ENCODE assay signal across 8 cellular contexts in genomic region chr3:190862209-190863118, GRCh38. TPM values are rescaled to one million over a fixed set of nuclear protein-coding genes. Genes with fewer than 3 reads are reported as not detected.
DNase-seq lines count a peak whose midpoint lies in the region; ATAC-seq and TF ChIP-seq lines count a peak whose summit lies in the region.

Gene GMNC, minus strand, starts transcription at chr3:190862694. Its CDS starts 79 bp downstream, at chr3:190862615.

- no peak within 1 kb of the TSS for H3K27ac ChIP-seq in GM23338 (ENCODE audit: low read depth)
- no peak within 1 kb of the TSS for H3K27ac ChIP-seq in KMS-11

- H3K4me3 Mint-ChIP-seq in GM23338: peak within 1 kb of the TSS; percentile 86
- H3K4me3 Mint-ChIP-seq in activated CD8-positive, alpha-beta T cell treated with anti-CD3 and anti-CD28 coated beads, Interleukin-2, amount 10 ng/mL, durations not matched to agents 7 days and 5 days: peak within 1 kb of the TSS; percentile 45
- peak within 1 kb of the TSS; percentile 54 to 77 for H3K4me3 Mint-ChIP-seq in stimulated activated naive B cell treated with anti-CD40 and anti-IgM and Interleukin-4, amounts not matched to agents 10 μg/mL and 1 μg/mL and 100 μg/mL, for 72 hours

- peaks cover 19% of the 10 kb centered on the region for H3K4me1 Mint-ChIP-seq in GM23338
- peaks cover 3% of the 10 kb centered on the region for H3K4me1 Mint-ChIP-seq in activated CD8-positive, alpha-beta T cell treated with anti-CD3 and anti-CD28 coated beads, Interleukin-2, amount 10 ng/mL, durations not matched to agents 7 days and 5 days (ENCODE audit: low read depth)
- H3K4me1 Mint-ChIP-seq in stimulated activated naive B cell treated with anti-CD40 and anti-IgM and Interleukin-4, amounts not matched to agents 10 μg/mL and 1 μg/mL and 100 μg/mL, for 72 hours: peaks cover 6% of the 10 kb centered on the region in 2 donors

- TF ChIP-seq CTCF in GM12864 (IDR thresholded peaks at IDR 0.05; ENCODE audit: low read depth, low read length, missing control alignments) (no peak), GM23338 (conservative IDR thresholded peaks at IDR 0.05; ENCODE audit: low read depth in 2 of 2) (no peak), KMS-11 (conservative IDR thresholded peaks at IDR 0.05; ENCODE audit: low read depth, low read length) (no peak)

- H3K9me3 Mint-ChIP-seq in GM23338: no peaks in the 10 kb centered on the region
- H3K9me3 Mint-ChIP-seq in activated CD8-positive, alpha-beta T cell treated with anti-CD3 and anti-CD28 coated beads, Interleukin-2, amount 10 ng/mL, durations not matched to agents 7 days and 5 days (ENCODE audit: insufficient read depth): no peaks in the 10 kb centered on the region
- no peaks in the 10 kb centered on the region for H3K9me3 Mint-ChIP-seq in stimulated activated naive B cell treated with anti-CD40 and anti-IgM and Interleukin-4, amounts not matched to agents 10 μg/mL and 1 μg/mL and 100 μg/mL, for 72 hours

- H3K4me1 ChIP-seq in GM23338 (ENCODE audit: insufficient read depth): peaks cover 13% of the 10 kb centered on the region
- H3K4me1 ChIP-seq in KMS-11 (ENCODE audit: low read depth, poor library complexity, severe bottlenecking): peaks cover 5% of the 10 kb centered on the region

- H3K36me3 ChIP-seq in GM23338 (ENCODE audit: insufficient read depth) (no peaks in the 10 kb centered on the region), KMS-11 (ENCODE audit: insufficient read depth) (no peaks in the 10 kb centered on the region)

- H2AFZ ChIP-seq in GM23338 (peak within 1 kb of the TSS; percentile 100), KMS-11 (ENCODE audit: low read depth) (peak within 1 kb of the TSS; percentile 87)

- H3K79me2 ChIP-seq in GM23338 (replicated peaks; ENCODE audit: insufficient read depth) (no peaks in the 10 kb centered on the region), KMS-11 (ENCODE audit: insufficient read depth, low read depth) (no peaks in the 10 kb centered on the region)

- H3K9ac ChIP-seq in KMS-11: peak within 1 kb of the TSS; percentile 60

- no peaks in the 10 kb centered on the region for H3K36me3 Mint-ChIP-seq in GM23338 (ENCODE audit: low read depth)
- H3K36me3 Mint-ChIP-seq in activated CD8-positive, alpha-beta T cell treated with anti-CD3 and anti-CD28 coated beads, Interleukin-2, amount 10 ng/mL, durations not matched to agents 7 days and 5 days (ENCODE audit: low read depth): no peaks in the 10 kb centered on the region
- no peaks in the 10 kb centered on the region for H3K36me3 Mint-ChIP-seq in stimulated activated naive B cell treated with anti-CD40 and anti-IgM and Interleukin-4, amounts not matched to agents 10 μg/mL and 1 μg/mL and 100 μg/mL, for 72 hours

- CTCF ChIA-PET in activated CD8-positive, alpha-beta T cell treated with anti-CD3 and anti-CD28 coated beads, Interleukin-2, amount 10 ng/mL, durations not matched to agents 7 days and 5 days (lab: Charles Lee): no interaction called here

- ATAC-seq in GM23338: peak; percentile 97
- peak; percentile 93 for ATAC-seq in activated CD8-positive, alpha-beta T cell treated with anti-CD3 and anti-CD28 coated beads, Interleukin-2, amount 10 ng/mL, durations not matched to agents 7 days and 5 days
- peak; percentile 95 for ATAC-seq in esophagus mucosa
- peak; percentile 89 to 98 for ATAC-seq in stimulated activated naive B cell treated with anti-CD40 and anti-IgM and Interleukin-4, amounts not matched to agents 10 μg/mL and 1 μg/mL and 100 μg/mL, for 72 hours (replicated peaks)

- H3K4me2 ChIP-seq in GM23338 (peak within 1 kb of the TSS; percentile 88), KMS-11 (peak within 1 kb of the TSS; percentile 57)

- no peaks in the 10 kb centered on the region for H3K9me2 ChIP-seq in GM23338 (ENCODE audit: insufficient read depth)

- H4K20me1 ChIP-seq in GM23338 (replicated peaks; ENCODE audit: insufficient read depth): no peaks in the 10 kb centered on the region
- no peaks in the 10 kb centered on the region for H4K20me1 ChIP-seq in KMS-11 (ENCODE audit: insufficient read depth)

- H3K27me3 Mint-ChIP-seq in GM23338 (ENCODE audit: insufficient read depth, low read depth, poor library complexity): peaks cover 10% of the 10 kb centered on the region
- peaks cover 29% of the 10 kb centered on the region for H3K27me3 Mint-ChIP-seq in activated CD8-positive, alpha-beta T cell treated with anti-CD3 and anti-CD28 coated beads, Interleukin-2, amount 10 ng/mL, durations not matched to agents 7 days and 5 days (ENCODE audit: low read depth)
- peaks cover 39 to 50% of the 10 kb centered on the region in 2 donors for H3K27me3 Mint-ChIP-seq in stimulated activated naive B cell treated with anti-CD40 and anti-IgM and Interleukin-4, amounts not matched to agents 10 μg/mL and 1 μg/mL and 100 μg/mL, for 72 hours

- POLR2A ChIA-PET in activated CD8-positive, alpha-beta T cell treated with anti-CD3 and anti-CD28 coated beads, Interleukin-2, amount 10 ng/mL, durations not matched to agents 7 days and 5 days (lab: Charles Lee): no interaction called here

- H3K27me3 ChIP-seq in GM23338 (ENCODE audit: insufficient read depth) (peaks cover 52% of the 10 kb centered on the region), KMS-11 (ENCODE audit: insufficient read depth, low read depth) (no peaks in the 10 kb centered on the region)

- H3K4me3 ChIP-seq in GM12864 (ENCODE audit: low read depth, low read length) (peak within 1 kb of the TSS; percentile 11), GM23338 (peak within 1 kb of the TSS; percentile 84), KMS-11 (IDR thresholded peaks at IDR 0.05; ENCODE audit: insufficient read depth, low read depth, low read length) (no peak within 1 kb of the TSS)

- DNase-seq in GM12864 (ENCODE audit: low read depth): no peak
- DNase-seq in GM23338 (ENCODE audit: low spot score): peak; percentile 79
- peak; percentile 41 for DNase-seq in activated CD8-positive, alpha-beta T cell treated with anti-CD3 and anti-CD28 coated beads, Interleukin-2, amount 10 ng/mL, durations not matched to agents 7 days and 5 days
- DNase-seq in middle frontal gyrus (ENCODE audit: extremely low spot score, low spot score): peak; percentile 61
- peak; percentile 35 for DNase-seq in stimulated activated naive B cell treated with anti-CD40 and anti-IgM and Interleukin-4, amounts not matched to agents 10 μg/mL and 1 μg/mL and 100 μg/mL, for 72 hours
- no peak for DNase-seq in NCI-H2196 treated with DMSO at 0.1 percent for 48 hours (lab: John Stamatoyannopoulos, UW; ENCODE audit: unreplicated experiment)

- no peak within 1 kb of the TSS for H3K27ac Mint-ChIP-seq in GM23338
- no peak within 1 kb of the TSS for H3K27ac Mint-ChIP-seq in activated CD8-positive, alpha-beta T cell treated with anti-CD3 and anti-CD28 coated beads, Interleukin-2, amount 10 ng/mL, durations not matched to agents 7 days and 5 days
- no peak within 1 kb of the TSS for H3K27ac Mint-ChIP-seq in stimulated activated naive B cell treated with anti-CD40 and anti-IgM and Interleukin-4, amounts not matched to agents 10 μg/mL and 1 μg/mL and 100 μg/mL, for 72 hours

- no peaks in the 10 kb centered on the region for H3F3A ChIP-seq in GM23338 (replicated peaks; ENCODE audit: low read depth)

TF ChIP-seq in GM23338, 12 proteins besides CTCF, POLR2A, EP300 and RAD21:
- TF ChIP-seq ZNF331 (CRISPR knock-in tag; IDR thresholded peaks at IDR 0.05; ENCODE audit: low read depth) (no peak), EZH2phosphoT487 (IDR thresholded peaks at IDR 0.05; ENCODE audit: unreplicated experiment) (no peak), EZH2 (IDR thresholded peaks at IDR 0.05; ENCODE audit: low read depth, unreplicated experiment) (no peak), CREB1 (CRISPR knock-in tag; IDR thresholded peaks at IDR 0.05; ENCODE audit: low read depth) (peak; percentile 81), REST (IDR thresholded peaks at IDR 0.05; ENCODE audit: unreplicated experiment) (no peak), JUNB (IDR thresholded peaks at IDR 0.05; ENCODE audit: unreplicated experiment) (no peak), POLR2AphosphoS5 (IDR thresholded peaks at IDR 0.05; ENCODE audit: low read depth) (no peak), ZNF114 (CRISPR knock-in tag; IDR thresholded peaks at IDR 0.05) (no peak)

RNA-seq across cellular contexts. Expression of gene GMNC, which starts in this region (rescaled TPM):
- 0.31 and 0.47 TPM in 2 replicates for total RNA-seq in GM23338 (2014; rRNA removed; shearing (Covaris generic))
- polyA plus RNA-seq in GM23338 (2016; fragmentation: Nextera tagmentation; extraction: Ambion mirVana): 0.13 TPM in 1 of 2 replicates, not detected in the other
- not detected for total RNA-seq in activated CD8-positive, alpha-beta T cell treated with anti-CD3 and anti-CD28 coated beads, Interleukin-2, amount 10 ng/mL, durations not matched to agents 7 days and 5 days
- total RNA-seq in esophagus mucosa: not detected

Comparison
In these comparisons a context has a peak if more than half of its experiments do, and no peak if none do; other contexts are left out.
1. Peak in DNase-seq, ATAC-seq, H3K4me3 ChIP-seq and H3K4me2 ChIP-seq in GM23338; RNA of the gene not detected or under 1 TPM.
2. Peak in DNase-seq and ATAC-seq in activated CD8-positive, alpha-beta T cell treated with anti-CD3 and anti-CD28 coated beads, Interleukin-2, amount 10 ng/mL, durations not matched to agents 7 days and 5 days; RNA of the gene not detected or under 1 TPM.
3. Peak in ATAC-seq in esophagus mucosa; RNA of the gene not detected or under 1 TPM.
4. DNase-seq: peak in middle frontal gyrus (single experiment) and stimulated activated naive B cell treated with anti-CD40 and anti-IgM and Interleukin-4, amounts not matched to agents 10 μg/mL and 1 μg/mL and 100 μg/mL, for 72 hours (single experiment); none in GM12864 (single experiment) and NCI-H2196 treated with DMSO at 0.1 percent for 48 hours (single experiment).
5. Peak in every context shown above with its lines, with median percentiles within 50 percentile points of each other: ATAC-seq and H3K4me3 Mint-ChIP-seq.